ENCODE assay signal across 17 cellular contexts in the genomic region with DNA sequence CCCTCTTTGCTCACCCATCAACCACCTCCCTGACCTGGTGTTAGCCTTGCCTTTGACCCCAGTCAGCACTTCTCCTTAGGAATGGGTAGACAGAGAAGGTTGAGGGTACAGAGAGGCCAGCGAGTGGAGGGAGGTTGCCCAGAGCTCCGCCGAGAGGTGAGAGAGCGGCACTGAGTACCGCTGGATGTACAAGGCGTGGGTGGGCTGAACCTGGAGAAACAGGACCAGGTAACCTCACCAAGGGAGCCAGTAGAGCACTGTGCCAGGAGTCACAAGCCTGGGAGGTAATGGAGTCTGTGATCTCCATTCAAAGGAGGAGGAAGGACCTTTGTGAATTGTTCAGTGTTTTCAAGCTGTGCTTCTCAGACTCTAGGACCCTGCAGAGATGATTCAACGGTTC.
A peak's percentile ranks its signal among the peaks of the same experiment; 100 is the strongest.
DNase-seq lines count a peak whose midpoint lies in the region; TF ChIP-seq lines count a peak whose summit lies in the region.
"Had no signal": no experiment of that assay in that cellular context is flagged by ENCODE, and none has a peak within 500 bp of the region (broad histone marks: within the 10 kb centered on the region; RNA-seq: fewer than 3 reads in every experiment).

No MANE protein-coding gene starts in this region.

- no peaks in the 10 kb centered on the region for H3K36me3 Mint-ChIP-seq in endodermal cell (ENCODE audit: low read depth)
- H3K36me3 Mint-ChIP-seq in activated naive CD8-positive, alpha-beta T cell treated with anti-CD3 and anti-CD28 coated beads for 36 hours = no peaks in the 10 kb centered on the region
- H3K36me3 Mint-ChIP-seq: CD4-positive, alpha-beta memory T cell had no signal

- 83 to 93% methylated on average over 1 to 7 of the region's 7 CpGs for WGBS in endodermal cell (ENCODE audit: insufficient coverage in 1 of 2, insufficient read length in 1 of 2), 2 experiments
- WGBS in spleen, 5 donors = 82 to 93% (median 90%) methylated on average over 7 of the region's 7 CpGs

- H3K4me3 ChIP-seq in endodermal cell (ENCODE audit: low read length) (no peak overlapping the region), spleen (no peak overlapping the region)
- H3K4me3 ChIP-seq: A549, BLaER1, GM23248 had no signal

- H3K4me3 Mint-ChIP-seq in endodermal cell = no peak overlapping the region
- H3K4me3 Mint-ChIP-seq in activated naive CD8-positive, alpha-beta T cell treated with anti-CD3 and anti-CD28 coated beads for 36 hours = no peak overlapping the region
- H3K4me3 Mint-ChIP-seq: CD14-positive monocyte; CD4-positive, alpha-beta memory T cell had no signal

- H3K36me3 ChIP-seq in endodermal cell (ENCODE audit: control insufficient read depth, insufficient read depth, low read length) (no peaks in the 10 kb centered on the region), spleen (no peaks in the 10 kb centered on the region)
- H3K36me3 ChIP-seq: BLaER1 had no signal

- TF ChIP-seq CTCF in endodermal cell (conservative IDR thresholded peaks at IDR 0.05) (no peak), spleen (IDR thresholded peaks at IDR 0.05 in 8 of 11, conservative IDR thresholded peaks at IDR 0.05 in 3 of 11) (no peak)

- peaks cover 5% of the 10 kb centered on the region for H3K4me1 ChIP-seq in endodermal cell (ENCODE audit: control insufficient read depth, insufficient read depth, low read length)
- no peaks in the 10 kb centered on the region for H3K4me1 ChIP-seq in spleen
- H3K4me1 ChIP-seq: A549, BLaER1 had no signal

- peaks cover 7% of the 10 kb centered on the region for H3K4me1 Mint-ChIP-seq in endodermal cell
- no peaks in the 10 kb centered on the region for H3K4me1 Mint-ChIP-seq in activated naive CD8-positive, alpha-beta T cell treated with anti-CD3 and anti-CD28 coated beads for 36 hours
- H3K4me1 Mint-ChIP-seq: CD14-positive monocyte; CD4-positive, alpha-beta memory T cell had no signal

- H3K27ac ChIP-seq in endodermal cell (ENCODE audit: low read depth, low read length) (no peak overlapping the region), spleen (no peak overlapping the region)
- H3K27ac ChIP-seq: 22Rv1, A549, BLaER1, GM23248 had no signal

- no peaks in the 10 kb centered on the region for H3K9me3 Mint-ChIP-seq in endodermal cell
- no peaks in the 10 kb centered on the region for H3K9me3 Mint-ChIP-seq in activated naive CD8-positive, alpha-beta T cell treated with anti-CD3 and anti-CD28 coated beads for 36 hours

- H3K27me3 ChIP-seq in endodermal cell (ENCODE audit: control insufficient read depth, insufficient read depth, low read length, poor library complexity, severe bottlenecking) (no peaks in the 10 kb centered on the region), spleen (replicated peaks in 1 of 7) (no peaks in the 10 kb centered on the region)
- H3K27me3 ChIP-seq: BLaER1 had no signal

- TF ChIP-seq POLR2A in spleen (IDR thresholded peaks at IDR 0.05) = no peak

- DNase-seq in activated CD8-positive, alpha-beta memory T cell treated with anti-CD3 and anti-CD28 coated beads for 24 hours = peak; percentile 9
- DNase-seq in activated CD8-positive, alpha-beta memory T cell treated with anti-CD3 and anti-CD28 coated beads, Interleukin-2, amount 50 U/mL, for 4 hours = no peak
- DNase-seq in endodermal cell (peak; percentile 33), spleen (peak; percentile 48), RKO (ENCODE audit: low spot score) (no peak), HUDEP-2 (lab: John Stamatoyannopoulos, UW; ENCODE audit: unreplicated experiment in 76 of 76) (no peak)
- DNase-seq in activated naive CD8-positive, alpha-beta T cell treated with anti-CD3 and anti-CD28 coated beads for 36 hours = no peak
- DNase-seq: CD4-positive, alpha-beta memory T cell; DMS153; DMS79; GDM1; GM23248; HCEC 1CT had no signal

- no peak overlapping the region for H3K9ac ChIP-seq in endodermal cell (ENCODE audit: extremely low read depth, low read length, poor library complexity, severe bottlenecking)
- H3K9ac ChIP-seq: BLaER1, GM23248 had no signal

- H3K27me3 Mint-ChIP-seq in endodermal cell (ENCODE audit: insufficient read depth) = peaks cover 5% of the 10 kb centered on the region
- H3K27me3 Mint-ChIP-seq in activated naive CD8-positive, alpha-beta T cell treated with anti-CD3 and anti-CD28 coated beads for 36 hours = no peaks in the 10 kb centered on the region
- H3K27me3 Mint-ChIP-seq: CD4-positive, alpha-beta memory T cell had no signal

- intact Hi-C loops in spleen (cut with DNase I; ENCODE audit: low total_unique reads) = no loop called here

- no peak overlapping the region for H3K27ac Mint-ChIP-seq in endodermal cell
- no peak overlapping the region for H3K27ac Mint-ChIP-seq in activated naive CD8-positive, alpha-beta T cell treated with anti-CD3 and anti-CD28 coated beads for 36 hours
- H3K27ac Mint-ChIP-seq: CD14-positive monocyte; CD4-positive, alpha-beta memory T cell had no signal

- H3K9me3 ChIP-seq in endodermal cell (ENCODE audit: control insufficient read depth, low read length) = no peaks in the 10 kb centered on the region
- no peaks in the 10 kb centered on the region for H3K9me3 ChIP-seq in spleen
- H3K9me3 ChIP-seq: A549, BLaER1 had no signal

Comparison
In these comparisons a context has a peak if more than half of its experiments do, and no peak if none do; other contexts are left out.
1. DNase-seq: peak in activated CD8-positive, alpha-beta memory T cell treated with anti-CD3 and anti-CD28 coated beads for 24 hours (single experiment), endodermal cell (single experiment) and spleen (single experiment); none in activated CD8-positive, alpha-beta memory T cell treated with anti-CD3 and anti-CD28 coated beads, Interleukin-2, amount 50 U/mL, for 4 hours (single experiment), RKO (single experiment), activated naive CD8-positive, alpha-beta T cell treated with anti-CD3 and anti-CD28 coated beads for 36 hours (single experiment) and HUDEP-2 (0 of 76).